In the genomic region with DNA sequence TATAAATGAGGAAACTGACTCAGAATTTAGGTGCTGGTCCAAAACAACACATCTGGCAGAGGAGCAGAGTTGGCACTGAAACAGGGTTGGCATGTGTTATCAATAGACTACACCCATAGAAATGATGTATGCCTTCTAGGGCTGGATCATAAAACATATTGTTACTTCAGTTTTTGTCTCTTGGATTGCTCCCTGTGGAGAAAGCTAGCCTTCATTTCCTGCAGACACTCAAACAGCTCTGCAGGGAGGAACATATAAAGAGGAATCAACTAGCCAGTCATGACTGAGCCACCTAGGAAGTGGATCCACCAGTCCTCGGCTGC, we compare ENCODE assay signal across 8 cellular contexts. TPM values are rescaled to one million over a fixed set of nuclear protein-coding genes. Genes with fewer than 3 reads are reported as not detected.
A peak's percentile ranks its signal among the peaks of the same experiment; 100 is the strongest.
DNase-seq lines count a peak whose midpoint lies in the region; ATAC-seq and TF ChIP-seq lines count a peak whose summit lies in the region.

No MANE protein-coding gene starts in this region.

- TF ChIP-seq CTCF in nephron (IDR thresholded peaks at IDR 0.05; ENCODE audit: unreplicated experiment in 3 of 3) = no peak

- H3K27me3 Mint-ChIP-seq in nephron (ENCODE audit: low read depth) = peaks cover 11% of the 10 kb centered on the region

- ATAC-seq in GM21423 (IDR thresholded peaks at IDR 0.05; ENCODE audit: unreplicated experiment) = no peak

- H3K4me1 Mint-ChIP-seq in nephron = peaks cover 22% of the 10 kb centered on the region

- peak overlapping the region; percentile 93 to 96 (median 95) for H3K27ac Mint-ChIP-seq in nephron

- no peaks in the 10 kb centered on the region for H3K9me3 Mint-ChIP-seq in nephron

- DNase-seq in NCI-H82 (lab: John Stamatoyannopoulos, UW) = peak; percentile 29
- DNase-seq in NCI-H82 treated with DMSO at 0.1 percent for 48 hours (lab: John Stamatoyannopoulos, UW; ENCODE audit: unreplicated experiment) = no peak
- peak; percentile 43 for DNase-seq in NCI-H446 treated with DMSO at 0.1 percent for 48 hours (lab: John Stamatoyannopoulos, UW)
- peak; percentile 12 to 42 for DNase-seq in dermis microvascular lymphatic vessel endothelial cell (ENCODE audit: low read depth in 2 of 2)
- no peak for DNase-seq in activated gamma-delta T cell (lab: John Stamatoyannopoulos, UW)
- no peak for DNase-seq in T-helper 9 cell

- H3K36me3 Mint-ChIP-seq in nephron (ENCODE audit: low read depth) = peaks cover 24% of the 10 kb centered on the region

- peak overlapping the region; percentile 98 to 99 (median 98) for H3K4me3 Mint-ChIP-seq in nephron

RNA-seq across cellular contexts. Expression of a gene that starts 0.5 kb away (rescaled TPM):
- 52.3 and 69.6 TPM in 2 replicates for total RNA-seq in dermis microvascular lymphatic vessel endothelial cell

Comparison
In these comparisons a context has a peak if more than half of its experiments do, and no peak if none do; other contexts are left out.
1. DNase-seq: peak in NCI-H82 (single experiment), NCI-H446 treated with DMSO at 0.1 percent for 48 hours (single experiment) and dermis microvascular lymphatic vessel endothelial cell (2 of 2); none in NCI-H82 treated with DMSO at 0.1 percent for 48 hours (single experiment), activated gamma-delta T cell (single experiment) and T-helper 9 cell (single experiment).